ENCODE assay signal across 8 cellular contexts in genomic region chr16:739560-740458, GRCh38. TPM values are rescaled to one million over a fixed set of nuclear protein-coding genes. Genes with fewer than 3 reads are reported as not detected.
DNase-seq lines count a peak whose midpoint lies in the region; ATAC-seq and TF ChIP-seq lines count a peak whose summit lies in the region.

No MANE protein-coding gene starts in this region.

- peak overlapping the region; percentile 86 for H3K4me3 ChIP-seq in RWPE2 (ENCODE audit: severe bottlenecking)
- peak overlapping the region; percentile 55 to 91 (median 64) for H3K4me3 ChIP-seq in fibroblast of lung (replicated peaks in 1 of 4; ENCODE audit: control extremely low read depth in 1 of 4, insufficient read depth in 1 of 4, low read depth in 3 of 4, low read length in 4 of 4)
- peak overlapping the region; percentile 87 for H3K4me3 ChIP-seq in trophoblast cell (ENCODE audit: low read depth, low read length)

- H3K27ac ChIP-seq in RWPE2 (ENCODE audit: poor library complexity, severe bottlenecking), result peak overlapping the region; percentile 37
- H3K27ac ChIP-seq in fibroblast of lung (ENCODE audit: insufficient read depth, low read length), result peak overlapping the region; percentile 24
- H3K27ac ChIP-seq in trophoblast cell (ENCODE audit: low read depth, low read length), result no peak overlapping the region

- peak overlapping the region; percentile 62 for H3K18ac ChIP-seq in trophoblast cell (ENCODE audit: low read length)

- ATAC-seq in RWPE2 (ENCODE audit: low read depth) (peak; percentile 14; the same call in 2 of the 3 replicates), GM19397 (IDR thresholded peaks at IDR 0.05; ENCODE audit: unreplicated experiment) (no peak), HG03354 (IDR thresholded peaks at IDR 0.05; ENCODE audit: poor library complexity, severe bottlenecking, unreplicated experiment) (no peak)

- H3K36me3 ChIP-seq in RWPE2 (ENCODE audit: low read depth) (peaks cover 22% of the 10 kb centered on the region; the same call in 1 of the 2 replicates), fibroblast of lung (ENCODE audit: control insufficient read depth, insufficient read depth, low read length) (peaks cover 10% of the 10 kb centered on the region), trophoblast cell (ENCODE audit: control insufficient read depth in 1 of 2, insufficient read depth in 2 of 2, low read length in 2 of 2) (peaks cover 23 to 25% of the 10 kb centered on the region in 2 experiments)

- H2BK5ac ChIP-seq in trophoblast cell (ENCODE audit: low read depth, low read length, poor library complexity), result no peak overlapping the region

- H3K4me2 ChIP-seq in fibroblast of lung (ENCODE audit: extremely low read depth, insufficient read depth, low read length), result peak overlapping the region; percentile 79
- H3K4me2 ChIP-seq in trophoblast cell (ENCODE audit: low read length), result peak overlapping the region; percentile 96

- whole genome bisulfite sequencing in trophoblast cell (ENCODE audit: extremely low coverage, insufficient coverage, insufficient read length), result no CpG with 5 or more reads among the region's 38 CpGs

- H2AFZ ChIP-seq in fibroblast of lung (ENCODE audit: low read length) (no peak overlapping the region), trophoblast cell (ENCODE audit: insufficient read depth, low read length, poor library complexity) (peak overlapping the region; percentile 62)

- peak overlapping the region; percentile 84 for H3K14ac ChIP-seq in trophoblast cell (ENCODE audit: low read length)

- peak; percentile 8 for DNase-seq in ELF-1 (ENCODE audit: low read depth, low spot score)
- no peak for DNase-seq in RWPE2 (ENCODE audit: low spot score)
- no peak for DNase-seq in fibroblast of lung (ENCODE audit: low read depth in 2 of 2)
- DNase-seq in trophoblast cell, result no peak
- no peak for DNase-seq in GM10266 (ENCODE audit: extremely low spot score)
- DNase-seq in HUDEP-2 (lab: John Stamatoyannopoulos, UW; ENCODE audit: unreplicated experiment in 76 of 76), result no peak

- peak overlapping the region; percentile 66 for H2AK5ac ChIP-seq in trophoblast cell (ENCODE audit: low read length)

- H3K9ac ChIP-seq in fibroblast of lung (ENCODE audit: insufficient read depth, low read length) (peak overlapping the region; percentile 60), trophoblast cell (ENCODE audit: low read length) (peak overlapping the region; percentile 72)

- H3K79me1 ChIP-seq in trophoblast cell (ENCODE audit: low read length), result peaks cover 8% of the 10 kb centered on the region

- H3K9me3 ChIP-seq in RWPE2 (ENCODE audit: severe bottlenecking), result no peaks in the 10 kb centered on the region
- H3K9me3 ChIP-seq in fibroblast of lung (ENCODE audit: control insufficient read depth, insufficient read depth, low read depth, low read length), result no peaks in the 10 kb centered on the region
- H3K9me3 ChIP-seq in trophoblast cell (ENCODE audit: insufficient read depth, low read depth, low read length), result no peaks in the 10 kb centered on the region

- TF ChIP-seq CTCF in RWPE2 (IDR thresholded peaks at IDR 0.05; ENCODE audit: poor library complexity, severe bottlenecking) (no peak), fibroblast of lung (conservative IDR thresholded peaks at IDR 0.05 in 1 of 2, IDR thresholded peaks at IDR 0.05 in 1 of 2; ENCODE audit: low read depth in 1 of 2, low read length in 2 of 2) (no peak), GM10266 (IDR thresholded peaks at IDR 0.05; ENCODE audit: control insufficient read depth, insufficient read depth, low read depth, missing control alignments) (no peak)

- H4K91ac ChIP-seq in trophoblast cell (ENCODE audit: low read depth, low read length), result peak overlapping the region; percentile 90

- peak overlapping the region; percentile 81 for H4K12ac ChIP-seq in trophoblast cell (ENCODE audit: low read depth, low read length)

- H3K79me2 ChIP-seq in fibroblast of lung (ENCODE audit: control insufficient read depth, insufficient read depth, low read length) (peaks cover 3% of the 10 kb centered on the region), trophoblast cell (ENCODE audit: control insufficient read depth, insufficient read depth, low read length, poor library complexity) (peaks cover 7% of the 10 kb centered on the region)

- H3K4me1 ChIP-seq in RWPE2 (ENCODE audit: insufficient read depth, poor library complexity, severe bottlenecking) (no peaks in the 10 kb centered on the region), fibroblast of lung (ENCODE audit: control insufficient read depth, extremely low read depth, insufficient read depth, low read length) (no peaks in the 10 kb centered on the region), trophoblast cell (ENCODE audit: control insufficient read depth in 1 of 2, insufficient read depth in 2 of 2, low read length in 2 of 2) (peaks cover 0 to 9% of the 10 kb centered on the region in 2 experiments)

- H3K4ac ChIP-seq in trophoblast cell (ENCODE audit: low read depth, low read length), result peak overlapping the region; percentile 77

- peak overlapping the region; percentile 52 for H2BK120ac ChIP-seq in trophoblast cell (ENCODE audit: insufficient read depth, low read length, poor library complexity)

- peak overlapping the region; percentile 91 for H4K8ac ChIP-seq in trophoblast cell (ENCODE audit: low read depth, low read length)

- no peak overlapping the region for H2BK12ac ChIP-seq in trophoblast cell (ENCODE audit: low read length)

- no peaks in the 10 kb centered on the region for H3K27me3 ChIP-seq in RWPE2 (ENCODE audit: insufficient read depth, poor library complexity, severe bottlenecking)
- no peaks in the 10 kb centered on the region for H3K27me3 ChIP-seq in fibroblast of lung (ENCODE audit: control insufficient read depth, insufficient read depth, low read length)
- no peaks in the 10 kb centered on the region for H3K27me3 ChIP-seq in trophoblast cell (ENCODE audit: insufficient read depth, low read length)

- H4K20me1 ChIP-seq in fibroblast of lung (ENCODE audit: control insufficient read depth, extremely low read depth, insufficient read depth, low read length), result no peaks in the 10 kb centered on the region

- no peak overlapping the region for H3K23ac ChIP-seq in trophoblast cell (ENCODE audit: low read length)

RNA-seq across cellular contexts. Expression of gene CIAO3, which starts 1.0 kb away (rescaled TPM):
- 31.0 and 38.0 TPM in 2 replicates for total RNA-seq in fibroblast of lung
- 9.3 and 14.2 TPM in 2 replicates for polyA plus RNA-seq in fibroblast of lung
- polyA plus RNA-seq in fibroblast of lung (2012), result 12.6 and 16.0 TPM in 2 replicates
- 13.3 and 17.5 TPM in 2 replicates for polyA minus RNA-seq in fibroblast of lung (ENCODE audit: low replicate concordance)
- polyA plus RNA-seq in trophoblast cell (2013), result 16.6 and 16.8 TPM in 2 replicates

RNA-seq across cellular contexts. Expression of gene HAGHL, which starts 12.9 kb away (rescaled TPM):
- 14.1 and 16.3 TPM in 2 replicates for total RNA-seq in fibroblast of lung
- polyA plus RNA-seq in fibroblast of lung, result 3.1 and 3.7 TPM in 2 replicates
- polyA plus RNA-seq in fibroblast of lung (2012), result 7.8 and 9.6 TPM in 2 replicates
- 1.3 and 8.7 TPM in 2 replicates for polyA minus RNA-seq in fibroblast of lung (ENCODE audit: low replicate concordance)
- polyA plus RNA-seq in trophoblast cell (2013), result 1.9 and 2.3 TPM in 2 replicates

RNA-seq across cellular contexts. Expression of gene CCDC78, which starts 13.6 kb away (rescaled TPM):
- total RNA-seq in fibroblast of lung, result 1.0 and 1.8 TPM in 2 replicates
- 0.50 and 0.64 TPM in 2 replicates for polyA plus RNA-seq in fibroblast of lung
- 0.82 and 1.2 TPM in 2 replicates for polyA plus RNA-seq in fibroblast of lung (2012)
- 0.52 and 0.55 TPM in 2 replicates for polyA minus RNA-seq in fibroblast of lung (ENCODE audit: low replicate concordance)
- polyA plus RNA-seq in trophoblast cell (2013), result 0.86 and 1.3 TPM in 2 replicates

RNA-seq across cellular contexts. Expression of gene ANTKMT, which starts 18.9 kb away (rescaled TPM):
- 24.9 and 31.5 TPM in 2 replicates for total RNA-seq in fibroblast of lung
- 4.5 and 6.1 TPM in 2 replicates for polyA plus RNA-seq in fibroblast of lung
- 19.8 and 26.4 TPM in 2 replicates for polyA plus RNA-seq in fibroblast of lung (2012)
- polyA minus RNA-seq in fibroblast of lung (ENCODE audit: low replicate concordance), result 1.8 and 2.6 TPM in 2 replicates
- 17.0 and 18.0 TPM in 2 replicates for polyA plus RNA-seq in trophoblast cell (2013)

RNA-seq across cellular contexts. Expression of gene MSLN, which starts 20.7 kb away (rescaled TPM):
- not detected in 2 replicates for total RNA-seq in fibroblast of lung
- not detected in 2 replicates for polyA plus RNA-seq in fibroblast of lung
- polyA plus RNA-seq in fibroblast of lung (2012), result not detected in 2 replicates
- polyA minus RNA-seq in fibroblast of lung (ENCODE audit: low replicate concordance), result not detected in 2 replicates
- 0.16 and 0.17 TPM in 2 replicates for polyA plus RNA-seq in trophoblast cell (2013)
